Comparison of ENCODE assay signal across 1 cellular context in the genomic region with DNA sequence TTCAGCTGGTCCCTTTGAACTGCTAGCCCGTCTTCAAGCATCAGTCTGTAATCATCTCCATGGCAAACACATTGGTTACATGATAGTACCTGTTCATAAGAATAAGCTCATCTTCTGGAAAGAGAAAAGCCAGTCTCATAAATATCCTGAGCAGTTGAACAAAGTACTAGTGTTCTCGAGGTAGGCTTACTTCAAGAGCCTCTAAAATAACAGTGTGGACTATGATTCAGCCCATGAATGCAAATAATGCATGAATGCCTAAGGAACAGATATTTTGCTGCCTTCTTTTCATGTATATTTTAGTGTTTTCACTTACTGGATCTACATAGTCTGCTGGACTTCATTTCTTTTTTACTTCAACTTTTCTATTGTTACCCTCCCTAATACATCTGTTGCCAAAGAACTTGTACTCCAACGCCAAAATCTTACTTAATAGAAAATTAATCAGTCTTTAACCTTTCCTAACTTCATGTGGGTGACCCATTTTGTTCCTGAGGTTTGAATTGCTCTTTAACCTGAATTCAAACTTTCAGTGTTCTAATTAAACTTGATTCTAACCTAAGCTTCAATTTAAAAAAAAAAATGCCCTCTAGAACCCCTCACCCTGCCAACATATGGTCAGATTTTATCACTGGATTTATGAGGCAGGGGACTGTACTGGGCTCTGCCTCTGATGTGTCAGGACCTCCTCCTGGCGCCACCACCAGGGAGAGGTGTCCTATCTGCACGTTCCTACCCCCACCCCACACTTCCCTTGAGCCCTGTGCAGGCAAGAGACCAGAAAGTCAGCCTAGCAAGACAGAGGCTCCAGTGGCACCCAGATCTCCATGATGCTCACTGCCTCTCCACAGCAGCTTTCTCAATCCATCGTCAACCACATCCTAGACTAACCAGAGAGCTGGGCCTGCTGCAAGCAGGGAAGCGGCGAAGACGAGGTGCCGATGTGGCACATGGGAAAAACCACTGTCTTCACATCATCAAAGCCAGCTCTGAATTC.
TF ChIP-seq lines count a peak whose summit lies in the region.

No MANE protein-coding gene starts in this region.

TF ChIP-seq in H1, 55 proteins besides CTCF, POLR2A, EP300 and RAD21 (continued from another document):
- TF ChIP-seq, protein P1, sequence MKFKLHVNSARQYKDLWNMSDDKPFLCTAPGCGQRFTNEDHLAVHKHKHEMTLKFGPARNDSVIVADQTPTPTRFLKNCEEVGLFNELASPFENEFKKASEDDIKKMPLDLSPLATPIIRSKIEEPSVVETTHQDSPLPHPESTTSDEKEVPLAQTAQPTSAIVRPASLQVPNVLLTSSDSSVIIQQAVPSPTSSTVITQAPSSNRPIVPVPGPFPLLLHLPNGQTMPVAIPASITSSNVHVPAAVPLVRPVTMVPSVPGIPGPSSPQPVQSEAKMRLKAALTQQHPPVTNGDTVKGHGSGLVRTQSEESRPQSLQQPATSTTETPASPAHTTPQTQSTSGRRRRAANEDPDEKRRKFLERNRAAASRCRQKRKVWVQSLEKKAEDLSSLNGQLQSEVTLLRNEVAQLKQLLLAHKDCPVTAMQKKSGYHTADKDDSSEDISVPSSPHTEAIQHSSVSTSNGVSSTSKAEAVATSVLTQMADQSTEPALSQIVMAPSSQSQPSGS (IDR thresholded peaks at IDR 0.05; ENCODE audit: low read length): no peak
